In genomic region chr16:1105888-1106620, GRCh38 we compare ENCODE assay signal across 1 cellular context.
TF ChIP-seq lines count a peak whose summit lies in the region.

No MANE protein-coding gene starts in this region.

TF ChIP-seq in GM23338, 12 proteins besides CTCF, POLR2A, EP300 and RAD21 (continued from another document):
- no peak for TF ChIP-seq JUNB (IDR thresholded peaks at IDR 0.05; ENCODE audit: unreplicated experiment)
- TF ChIP-seq ZNF331 (CRISPR knock-in tag; IDR thresholded peaks at IDR 0.05; ENCODE audit: low read depth), result no peak
- TF ChIP-seq EZH2 (IDR thresholded peaks at IDR 0.05; ENCODE audit: low read depth, unreplicated experiment), result no peak
- no peak for TF ChIP-seq ZNF114 (CRISPR knock-in tag; IDR thresholded peaks at IDR 0.05)
- TF ChIP-seq CREB1 (CRISPR knock-in tag; IDR thresholded peaks at IDR 0.05; ENCODE audit: low read depth), result no peak
- no peak for TF ChIP-seq ZNF462 (CRISPR knock-in tag; IDR thresholded peaks at IDR 0.05)
